Comparison of ENCODE assay signal across 9 cellular contexts in genomic region chr17:39165844-39166349, GRCh38. TPM values are rescaled to one million over a fixed set of nuclear protein-coding genes. Genes with fewer than 3 reads are reported as not detected.
A peak's percentile ranks its signal among the peaks of the same experiment; 100 is the strongest.
DNase-seq lines count a peak whose midpoint lies in the region; ATAC-seq lines count a peak whose summit lies in the region.
"Had no signal": no experiment of that assay in that cellular context is flagged by ENCODE, and none has a peak within 500 bp of the region (broad histone marks: within the 10 kb centered on the region; RNA-seq: fewer than 3 reads in every experiment).

Gene ARL5C, minus strand, starts transcription at chr17:39166161. Its CDS starts 401 bp downstream, at chr17:39165760.

- no peaks in the 10 kb centered on the region for H3K9me3 ChIP-seq in iPS-20b (ENCODE audit: insufficient read depth, low read depth, low read length)

- peak within 1 kb of the TSS; percentile 42 for H3K27ac Mint-ChIP-seq in activated T-helper 17 cell treated with anti-CD3 and anti-CD28 coated beads, Interleukin-2, amount 50 U/mL, for 72 hours

- no peak for ATAC-seq in activated T-helper 17 cell treated with anti-CD3 and anti-CD28 coated beads, Interleukin-2, amount 50 U/mL, for 72 hours (replicated peaks)

- H3K27ac ChIP-seq in iPS-20b (ENCODE audit: low read length) (no peak within 1 kb of the TSS), skin epidermis (peak within 1 kb of the TSS in 11 of 21 experiments; percentile 6 to 69 (median 44))

- peak within 1 kb of the TSS; percentile 57; the same call in 1 of the 2 replicates for H3K9ac ChIP-seq in iPS-20b (ENCODE audit: low read depth, low read length)

- DNase-seq in H7 (no peak), A172 (ENCODE audit: low spot score) (no peak), HUDEP-2 (lab: John Stamatoyannopoulos, UW; ENCODE audit: unreplicated experiment in 76 of 76) (no peak), NCI-H748 (lab: John Stamatoyannopoulos, UW; ENCODE audit: unreplicated experiment) (no peak), hippocampal formation (lab: John Stamatoyannopoulos, UW) (no peak)
- DNase-seq: stimulated activated CD4-positive, alpha-beta T cell treated with anti-CD3 and anti-CD28 coated beads, Interleukin-15, amount 100 ng/mL, for 24 hours had no signal

- no peaks in the 10 kb centered on the region for H3K36me3 Mint-ChIP-seq in activated T-helper 17 cell treated with anti-CD3 and anti-CD28 coated beads, Interleukin-2, amount 50 U/mL, for 72 hours (ENCODE audit: low read depth)

- no peaks in the 10 kb centered on the region for H3K4me1 ChIP-seq in iPS-20b (ENCODE audit: insufficient read depth, low read length)

- peak within 1 kb of the TSS; percentile 83 for H3K4me3 ChIP-seq in H7 (ENCODE audit: insufficient read depth, low read depth, low read length)
- peak within 1 kb of the TSS; percentile 93 for H3K4me3 ChIP-seq in iPS-20b (ENCODE audit: low read length)
- H3K4me3 ChIP-seq in skin epidermis: peak within 1 kb of the TSS; percentile 10 to 44 (median 36)

- H3K4me1 Mint-ChIP-seq in activated T-helper 17 cell treated with anti-CD3 and anti-CD28 coated beads, Interleukin-2, amount 50 U/mL, for 72 hours: peaks cover 11% of the 10 kb centered on the region

- H3K9me3 Mint-ChIP-seq in activated T-helper 17 cell treated with anti-CD3 and anti-CD28 coated beads, Interleukin-2, amount 50 U/mL, for 72 hours: no peaks in the 10 kb centered on the region

- H3K36me3 ChIP-seq in H7 (replicated peaks; ENCODE audit: control insufficient read depth, insufficient read depth, low read length): no peaks in the 10 kb centered on the region
- no peaks in the 10 kb centered on the region for H3K36me3 ChIP-seq in iPS-20b (ENCODE audit: insufficient read depth, low read depth, low read length)

- H3K27me3 ChIP-seq in H7 (ENCODE audit: control insufficient read depth, insufficient read depth, low read length) (peaks cover 25% of the 10 kb centered on the region), iPS-20b (ENCODE audit: insufficient read depth, low read length) (peaks cover 41% of the 10 kb centered on the region)

- peaks cover 18% of the 10 kb centered on the region for H3K27me3 Mint-ChIP-seq in activated T-helper 17 cell treated with anti-CD3 and anti-CD28 coated beads, Interleukin-2, amount 50 U/mL, for 72 hours

- H3K4me3 Mint-ChIP-seq in activated T-helper 17 cell treated with anti-CD3 and anti-CD28 coated beads, Interleukin-2, amount 50 U/mL, for 72 hours: peak within 1 kb of the TSS; percentile 81

RNA-seq across cellular contexts. Expression of gene ARL5C, which starts in this region (rescaled TPM):
- total RNA-seq in H7 (2014; rRNA removed; shearing (Covaris generic)): not detected in 2 replicates
- not detected for total RNA-seq in activated T-helper 17 cell treated with anti-CD3 and anti-CD28 coated beads, Interleukin-2, amount 50 U/mL, for 72 hours
- not detected in 2 replicates for total RNA-seq in A172 (2014; rRNA removed; shearing (Covaris generic))

Comparison
In these comparisons a context has a peak if more than half of its experiments do, and no peak if none do; other contexts are left out.
1. H3K4me3 ChIP-seq: peak in every context shown above with its lines; median percentile 93 in iPS-20b; 83 in H7; 36 in skin epidermis.